ENCODE assay signal across 25 cellular contexts in genomic region chr12:94557896-94558295, GRCh38.
"Had no signal": no experiment of that assay in that cellular context is flagged by ENCODE, and none has a peak within 500 bp of the region (broad histone marks: within the 10 kb centered on the region; RNA-seq: fewer than 3 reads in every experiment).

No MANE protein-coding gene starts in this region.

- H3K4me1 Mint-ChIP-seq: activated naive CD8-positive, alpha-beta T cell treated with anti-CD3 and anti-CD28 coated beads, Interleukin-2, amount 10 ng/mL, durations not matched to agents 7 days and 5 days had no signal

- H3K4me3 Mint-ChIP-seq: activated CD4-positive, alpha-beta memory T cell treated with anti-CD3 and anti-CD28 coated beads for 36 hours; activated naive CD4-positive, alpha-beta T cell treated with anti-CD3 and anti-CD28 coated beads for 36 hours; activated naive CD8-positive, alpha-beta T cell treated with anti-CD3 and anti-CD28 coated beads, Interleukin-2, amount 10 ng/mL, durations not matched to agents 7 days and 5 days; activated T-cell treated with anti-CD3 and anti-CD28 coated beads, Interleukin-2, amount 50 U/mL, for 72 hours; mesothelial cell of epicardium; nephron; stimulated activated naive CD8-positive, alpha-beta T cell treated with anti-CD3 and anti-CD28 coated beads, Interleukin-15, amount 100 ng/mL, for 72 hours; T-helper 17 cell had no signal

- ATAC-seq: activated T-cell treated with anti-CD3 and anti-CD28 coated beads, Interleukin-2, amount 50 U/mL, for 72 hours; left lung; stimulated activated naive CD8-positive, alpha-beta T cell treated with anti-CD3 and anti-CD28 coated beads, Interleukin-15, amount 100 ng/mL, for 72 hours; T-helper 17 cell had no signal

- H3K27ac ChIP-seq: left lung, neutrophil, ovary, prostate gland, suprapubic skin, tibial nerve, uterus had no signal

- DNase-seq: activated CD4-positive, alpha-beta memory T cell treated with anti-CD3 and anti-CD28 coated beads for 36 hours; activated CD4-positive, alpha-beta T cell treated with anti-CD3 and anti-CD28 coated beads for 48 hours; activated effector memory CD4-positive, alpha-beta T cell treated with Interleukin-2 at 50 U/mL for 16 hours; activated naive CD4-positive, alpha-beta T cell treated with anti-CD3 and anti-CD28 coated beads for 36 hours; activated naive CD8-positive, alpha-beta T cell treated with anti-CD3 and anti-CD28 coated beads, Interleukin-2, amount 10 ng/mL, durations not matched to agents 7 days and 5 days; activated T-cell treated with anti-CD3 and anti-CD28 coated beads, Interleukin-2, amount 50 U/mL, for 72 hours; amniotic stem cell; dermis blood vessel endothelial cell; effector CD8-positive, alpha-beta T cell; erythroblast; foreskin fibroblast; left lung; ovary; right cardiac atrium; stimulated activated CD4-positive, alpha-beta T cell treated with anti-CD3 and anti-CD28 coated beads, Interleukin-12 subunit alpha, Interleukin-12 subunit beta, amount 100 ng/mL, for 4 hours; stimulated activated CD4-positive, alpha-beta T cell treated with anti-CD3 and anti-CD28 coated beads, Interleukin-1b, Interleukin-23, amount 100 ng/mL, for 48 hours; stimulated activated naive CD8-positive, alpha-beta T cell treated with anti-CD3 and anti-CD28 coated beads, Interleukin-15, amount 100 ng/mL, for 72 hours; T-helper 17 cell; uterus had no signal

- H3K36me3 Mint-ChIP-seq: activated CD4-positive, alpha-beta memory T cell treated with anti-CD3 and anti-CD28 coated beads for 36 hours; activated naive CD8-positive, alpha-beta T cell treated with anti-CD3 and anti-CD28 coated beads, Interleukin-2, amount 10 ng/mL, durations not matched to agents 7 days and 5 days; mesothelial cell of epicardium had no signal

- H3K4me1 ChIP-seq: left lung, uterus had no signal

- H3K9me3 ChIP-seq: neutrophil, ovary, prostate gland, suprapubic skin, uterus had no signal

- H3K27ac Mint-ChIP-seq: activated CD4-positive, alpha-beta memory T cell treated with anti-CD3 and anti-CD28 coated beads for 36 hours; activated naive CD4-positive, alpha-beta T cell treated with anti-CD3 and anti-CD28 coated beads for 36 hours; activated naive CD8-positive, alpha-beta T cell treated with anti-CD3 and anti-CD28 coated beads, Interleukin-2, amount 10 ng/mL, durations not matched to agents 7 days and 5 days; activated T-cell treated with anti-CD3 and anti-CD28 coated beads, Interleukin-2, amount 50 U/mL, for 72 hours; mesothelial cell of epicardium; nephron; stimulated activated naive CD8-positive, alpha-beta T cell treated with anti-CD3 and anti-CD28 coated beads, Interleukin-15, amount 100 ng/mL, for 72 hours; T-helper 17 cell had no signal

- H3K9me3 Mint-ChIP-seq: activated CD4-positive, alpha-beta memory T cell treated with anti-CD3 and anti-CD28 coated beads for 36 hours; activated naive CD4-positive, alpha-beta T cell treated with anti-CD3 and anti-CD28 coated beads for 36 hours; activated naive CD8-positive, alpha-beta T cell treated with anti-CD3 and anti-CD28 coated beads, Interleukin-2, amount 10 ng/mL, durations not matched to agents 7 days and 5 days; activated T-cell treated with anti-CD3 and anti-CD28 coated beads, Interleukin-2, amount 50 U/mL, for 72 hours; nephron; stimulated activated naive CD8-positive, alpha-beta T cell treated with anti-CD3 and anti-CD28 coated beads, Interleukin-15, amount 100 ng/mL, for 72 hours had no signal

- H3K36me3 ChIP-seq: left lung, neutrophil, ovary, prostate gland, suprapubic skin, tibial nerve, uterus had no signal

- H3K27me3 ChIP-seq: left lung, ovary, suprapubic skin, tibial nerve, uterus had no signal

- H3K4me3 ChIP-seq: left lung, ovary, prostate gland, suprapubic skin, tibial nerve, uterus had no signal
